Comparison of ENCODE assay signal across 1 cellular context in genomic region chr7:23017303-23017702, GRCh38.
TF ChIP-seq lines count a peak whose summit lies in the region.

No MANE protein-coding gene starts in this region.

TF ChIP-seq in K562, 482 proteins besides CTCF, POLR2A, EP300 and RAD21:
- 0 out of 2 replicates have a peak, but pooled peaks have one; percentile 17 for TF ChIP-seq ZBTB40 (IDR thresholded peaks at IDR 0.05)
- no peak for TF ChIP-seq ZBTB40 (CRISPR knock-in tag; IDR thresholded peaks at IDR 0.05)
- no peak for TF ChIP-seq NFXL1 (CRISPR knock-in tag; IDR thresholded peaks at IDR 0.05)
- TF ChIP-seq SPI1 (IDR thresholded peaks at IDR 0.05; ENCODE audit: borderline replicate concordance, low read depth, low read length): peak; percentile 64; the same call in 1 of the 2 replicates
- TF ChIP-seq MGA (IDR thresholded peaks at IDR 0.05): no peak
- peak in 1 of 2 experiments; percentile 48; a peak in 1 of 4 replicates for TF ChIP-seq ETV6 (IDR thresholded peaks at IDR 0.05; ENCODE audit: borderline replicate concordance in 1 of 2, low read depth in 2 of 2, low read length in 1 of 2)
- no peak for TF ChIP-seq ETV6 (CRISPR knock-in tag; IDR thresholded peaks at IDR 0.05; ENCODE audit: borderline replicate concordance)
